9 cellular contexts compared by ENCODE assay signal in genomic region chr7:91288208-91288824, GRCh38. TPM values are rescaled to one million over a fixed set of nuclear protein-coding genes. Genes with fewer than 3 reads are reported as not detected.
DNase-seq lines count a peak whose midpoint lies in the region; ATAC-seq and TF ChIP-seq lines count a peak whose summit lies in the region.
"Had no signal": no experiment of that assay in that cellular context is flagged by ENCODE, and none has a peak within 500 bp of the region (broad histone marks: within the 10 kb centered on the region; RNA-seq: fewer than 3 reads in every experiment).

No MANE protein-coding gene starts in this region.

- H2AFZ ChIP-seq in HCT116 (ENCODE audit: low read depth, low read length, poor library complexity, severe bottlenecking) (no peak overlapping the region), PC-9 (no peak overlapping the region)

- BruUV-seq in HCT116 (replicated peaks; lab: Mats Ljungman, UMichigan) = no TSS peak
- no TSS peak for BruUV-seq in PC-9 (replicated peaks; lab: Mats Ljungman, UMichigan)

- intact Hi-C loops in HCT116 (cut with micrococcal nuclease) = loop anchor here (5.0 to 10.0 kb wide), 2 partner anchors 349 to 496 kb away; no protein-coding TSS in a partner anchor
- intact Hi-C loops in PC-9 (cut with micrococcal nuclease; ENCODE audit: unreplicated experiment) = no loop called here
- intact Hi-C loops in stomach (cut with DNase I; ENCODE audit: low total_unique reads) = no loop called here

- no peaks in the 10 kb centered on the region for H3K4me1 ChIP-seq in HCT116 (ENCODE audit: control insufficient read depth in 1 of 2, insufficient read depth in 2 of 2, low read length in 2 of 2)
- H3K4me1 ChIP-seq in PC-9 (replicated peaks; ENCODE audit: insufficient read depth) = no peaks in the 10 kb centered on the region
- no peaks in the 10 kb centered on the region for H3K4me1 ChIP-seq in foreskin keratinocyte
- no peaks in the 10 kb centered on the region for H3K4me1 ChIP-seq in stomach

- H3K9me2 ChIP-seq in HCT116 (ENCODE audit: insufficient read depth) (no peaks in the 10 kb centered on the region), PC-9 (ENCODE audit: insufficient read depth) (no peaks in the 10 kb centered on the region)

- no peaks in the 10 kb centered on the region for H3K9me3 ChIP-seq in HCT116 (ENCODE audit: control insufficient read depth in 1 of 2, insufficient read depth in 1 of 2, low read depth in 1 of 2, low read length in 2 of 2)
- no peaks in the 10 kb centered on the region for H3K9me3 ChIP-seq in PC-9 (ENCODE audit: insufficient read depth, low read depth)
- no peaks in the 10 kb centered on the region for H3K9me3 ChIP-seq in stomach

- no peak overlapping the region for H3K9ac ChIP-seq in HCT116 (ENCODE audit: low read length)

- TF ChIP-seq CTCF in HCT116 (IDR thresholded peaks at IDR 0.05 in 2 of 3, conservative IDR thresholded peaks at IDR 0.05 in 1 of 3; ENCODE audit: borderline replicate concordance in 1 of 3, insufficient read depth in 1 of 3, low read depth in 2 of 3, low read length in 2 of 3) (peak; percentile 27 to 69 (median 55); a peak in 5 of 6 replicates), PC-9 (conservative IDR thresholded peaks at IDR 0.05) (peak; percentile 39; the same call in 1 of the 2 replicates), foreskin keratinocyte (conservative IDR thresholded peaks at IDR 0.05) (peak; percentile 64), stomach (IDR thresholded peaks at IDR 0.05) (peak in 4 of 7 experiments; percentile 24 to 36 (median 32))

- 72 to 85% (median 77%) methylated on average over 3 of the region's 3 CpGs for WGBS in stomach, 5 donors

- peak; percentile 17 for DNase-seq in ELR (ENCODE audit: low read depth)
- peak; percentile 27 for DNase-seq in HCT116 (ENCODE audit: low read depth, low spot score)
- no peak for DNase-seq in PC-9
- DNase-seq in foreskin keratinocyte = no peak
- DNase-seq in stomach = peak; percentile 60
- no peak for DNase-seq in NCI-H128 (lab: John Stamatoyannopoulos, UW; ENCODE audit: unreplicated experiment)
- no peak for DNase-seq in COLO829 (ENCODE audit: low spot score)

- H3K27ac ChIP-seq in HCT116 (ENCODE audit: low read depth, low read length) = no peak overlapping the region
- H3K27ac ChIP-seq in PC-9 = no peak overlapping the region
- H3K27ac ChIP-seq in foreskin keratinocyte = no peak overlapping the region
- no peak overlapping the region for H3K27ac ChIP-seq in stomach

- TF ChIP-seq RAD21 in HCT116 (IDR thresholded peaks at IDR 0.05; ENCODE audit: low read depth) = peak; percentile 56

- H3K4me3 ChIP-seq in HCT116 (replicated peaks in 1 of 2; ENCODE audit: low read depth in 1 of 2, low read length in 2 of 2) (no peak overlapping the region), PC-9 (no peak overlapping the region), stomach (no peak overlapping the region)
- H3K4me3 ChIP-seq: SK-N-MC had no signal

- H3K27me3 ChIP-seq in HCT116 (ENCODE audit: insufficient read depth, low read length) (peaks cover 7% of the 10 kb centered on the region; the same call in 1 of the 2 replicates), PC-9 (ENCODE audit: insufficient read depth, low read depth) (no peaks in the 10 kb centered on the region), foreskin keratinocyte (no peaks in the 10 kb centered on the region), stomach (no peaks in the 10 kb centered on the region)

- H3K36me3 ChIP-seq in HCT116 (ENCODE audit: control insufficient read depth in 1 of 2, insufficient read depth in 2 of 2, low read length in 2 of 2) = no peaks in the 10 kb centered on the region
- no peaks in the 10 kb centered on the region for H3K36me3 ChIP-seq in PC-9 (ENCODE audit: low read depth)
- H3K36me3 ChIP-seq in stomach = no peaks in the 10 kb centered on the region

- ATAC-seq in HCT116 (peak; percentile 84), foreskin keratinocyte (peak; percentile 63), GM18498 (IDR thresholded peaks at IDR 0.05; ENCODE audit: unreplicated experiment) (no peak)

- POLR2A ChIA-PET in HCT116 (lab: Charles Lee) = no interaction called here
- POLR2A ChIA-PET in PC-9 (lab: Charles Lee; ENCODE audit: unreplicated experiment) = no interaction called here

- H4K20me1 ChIP-seq in HCT116 (ENCODE audit: insufficient read depth) (no peaks in the 10 kb centered on the region), PC-9 (ENCODE audit: insufficient read depth) (no peaks in the 10 kb centered on the region)

- CTCF ChIA-PET in HCT116 (lab: Charles Lee) (interaction anchor here (0.8 to 2.1 kb wide), 8 partner anchors 8 to 498 kb away, joined by 3 to 6 read pairs (median 4); no protein-coding TSS in a partner anchor), PC-9 (lab: Charles Lee) (interaction anchor here (0.6 kb wide), 1 partner anchor 198 kb away, joined by 3 read pairs; no protein-coding TSS in a partner anchor)

- RAD21 ChIA-PET in HCT116 (lab: Charles Lee; ENCODE audit: low non-redundant PET in 1 of 2, low total read pairs in 2 of 2, uncharacterized antibody in 2 of 2, unreplicated experiment in 2 of 2) = interaction anchor here in 1 of 2 experiments (0.8 kb wide), 1 partner anchor 496 kb away, joined by 3 read pairs; no protein-coding TSS in a partner anchor

- no peaks in the 10 kb centered on the region for H3F3A ChIP-seq in PC-9 (ENCODE audit: insufficient read depth, low read depth)

- H3K4me2 ChIP-seq in HCT116 (ENCODE audit: low read length) (no peak overlapping the region), PC-9 (no peak overlapping the region)

- TF ChIP-seq EP300 in stomach (IDR thresholded peaks at IDR 0.05) = no peak

- TF ChIP-seq POLR2A in HCT116 (IDR thresholded peaks at IDR 0.05; ENCODE audit: borderline replicate concordance, extremely low read depth, insufficient read depth, insufficient read length) (no peak), stomach (IDR thresholded peaks at IDR 0.05) (no peak)

- H3K79me2 ChIP-seq in HCT116 (ENCODE audit: insufficient read depth, low read length) (no peaks in the 10 kb centered on the region), PC-9 (ENCODE audit: low read depth) (no peaks in the 10 kb centered on the region)

TF ChIP-seq in HCT116, 20 proteins besides CTCF, POLR2A, EP300 and RAD21 (continues in another document):
- no peak for TF ChIP-seq EZH2 (IDR thresholded peaks at IDR 0.05)
- no peak for TF ChIP-seq ZFX (IDR thresholded peaks at IDR 0.05)
- TF ChIP-seq ZNF274 (IDR thresholded peaks at IDR 0.05; ENCODE audit: low read depth, low read length) = no peak
- no peak for TF ChIP-seq SIN3A (IDR thresholded peaks at IDR 0.05; ENCODE audit: low read depth)
- no peak for TF ChIP-seq ATF3 (IDR thresholded peaks at IDR 0.05)
- no peak for TF ChIP-seq SP1 (IDR thresholded peaks at IDR 0.05; ENCODE audit: low read depth)
- TF ChIP-seq CBX3 (IDR thresholded peaks at IDR 0.05; ENCODE audit: low read depth) = no peak
- TF ChIP-seq TCF7L2 (IDR thresholded peaks at IDR 0.05; ENCODE audit: borderline replicate concordance, extremely low read depth, insufficient read depth, insufficient read length) = no peak
- no peak for TF ChIP-seq FOSL1 (IDR thresholded peaks at IDR 0.05; ENCODE audit: low read depth)
- no peak for TF ChIP-seq CEBPB (IDR thresholded peaks at IDR 0.05; ENCODE audit: low read depth)
- TF ChIP-seq MAX (IDR thresholded peaks at IDR 0.05) = no peak
- no peak for TF ChIP-seq ZBTB33 (IDR thresholded peaks at IDR 0.05; ENCODE audit: extremely low read depth, insufficient replicate concordance, low read length)
- TF ChIP-seq ELF1 (IDR thresholded peaks at IDR 0.05; ENCODE audit: borderline replicate concordance, low read depth) = no peak
- TF ChIP-seq EZH2phosphoT487 (IDR thresholded peaks at IDR 0.05; ENCODE audit: borderline replicate concordance) = no peak
- no peak for TF ChIP-seq SRF (IDR thresholded peaks at IDR 0.05; ENCODE audit: low read depth)
- TF ChIP-seq EGR1 (IDR thresholded peaks at IDR 0.05; ENCODE audit: low read depth) = no peak
- TF ChIP-seq POLR2AphosphoS5 (IDR thresholded peaks at IDR 0.05; ENCODE audit: low read depth, low read length) = no peak
- no peak for TF ChIP-seq JUND (IDR thresholded peaks at IDR 0.05)

RNA-seq across cellular contexts. Expression of gene FZD1, which starts 24.1 kb away (rescaled TPM):
- 3.7 TPM for total RNA-seq in HCT116 (2021; ENCODE audit: unreplicated experiment)
- 1.5 and 1.7 TPM in 2 replicates for polyA plus RNA-seq in HCT116 (2012)
- 2.6 and 2.8 TPM in 2 replicates for total RNA-seq in PC-9 (2021)
- 3.7 and 4.1 TPM in 2 replicates for total RNA-seq in foreskin keratinocyte
- polyA plus RNA-seq in foreskin keratinocyte = 1.5 and 1.8 TPM in 2 replicates
- total RNA-seq in stomach = 10 to 100 TPM in 2 of 5 donors, 1 to 10 TPM in 3; 1.8 to 12.9 (median 8.7) TPM
- 1 to 10 TPM; 2.4 to 2.7 (median 2.4) TPM for polyA plus RNA-seq in stomach

Comparison
In these comparisons a context has a peak if more than half of its experiments do, and no peak if none do; other contexts are left out.
1. DNase-seq: peak in ELR (single experiment), HCT116 (single experiment) and stomach (single experiment); none in PC-9 (0 of 2), foreskin keratinocyte (0 of 2), NCI-H128 (single experiment) and COLO829 (single experiment).
2. Peak in every context shown above with its lines, with median percentiles within 50 percentile points of each other: CTCF ChIP-seq.